In genomic region chr2:3379339-3379646, GRCh38 we compare ENCODE assay signal across 1 cellular context.
A peak's percentile ranks its signal among the peaks of the same experiment; 100 is the strongest.
TF ChIP-seq lines count a peak whose summit lies in the region.

No MANE protein-coding gene starts in this region.

TF ChIP-seq in HepG2, 621 proteins besides CTCF, POLR2A, EP300 and RAD21:
- TF ChIP-seq ZBTB14 (CRISPR knock-in tag; IDR thresholded peaks at IDR 0.05) (no peak), DRAP1 (CRISPR knock-in tag; IDR thresholded peaks at IDR 0.05) (peak; percentile 89; the same call in 1 of the 2 replicates), ZNF383 (CRISPR knock-in tag; IDR thresholded peaks at IDR 0.05; ENCODE audit: borderline replicate concordance) (no peak), ZZZ3 (CRISPR knock-in tag; IDR thresholded peaks at IDR 0.05; ENCODE audit: borderline replicate concordance) (no peak), ZNF143 (CRISPR knock-in tag; IDR thresholded peaks at IDR 0.05) (no peak), ZBTB34 (CRISPR knock-in tag; IDR thresholded peaks at IDR 0.05) (0 out of 2 replicates have a peak, but pooled peaks have one; percentile 8), PBX2 (CRISPR knock-in tag; IDR thresholded peaks at IDR 0.05) (0 out of 2 replicates have a peak, but pooled peaks have one; percentile 26), NFYB (CRISPR knock-in tag; IDR thresholded peaks at IDR 0.05) (peak; percentile 42; the same call in 1 of the 2 replicates), ZNF780A (CRISPR knock-in tag; IDR thresholded peaks at IDR 0.05) (0 out of 2 replicates have a peak, but pooled peaks have one; percentile 82), SP1 (IDR thresholded peaks at IDR 0.05) (no peak), SP1 (CRISPR knock-in tag; IDR thresholded peaks at IDR 0.05) (no peak), SNAPC2 (CRISPR knock-in tag; IDR thresholded peaks at IDR 0.05) (0 out of 2 replicates have a peak, but pooled peaks have one; percentile 23), PPARG (CRISPR knock-in tag; conservative IDR thresholded peaks at IDR 0.05) (0 out of 2 replicates have a peak, but pooled peaks have one; percentile 37), ZNF644 (CRISPR knock-in tag; IDR thresholded peaks at IDR 0.05; ENCODE audit: low read depth) (peak; percentile 10; the same call in 1 of the 2 replicates), PRDM15 (CRISPR knock-in tag; IDR thresholded peaks at IDR 0.05) (peak; percentile 82; the same call in 1 of the 2 replicates), RAD51 (IDR thresholded peaks at IDR 0.05; ENCODE audit: borderline replicate concordance) (no peak), REST (IDR thresholded peaks at IDR 0.05; ENCODE audit: borderline replicate concordance in 1 of 2, low read depth in 1 of 2, low read length in 2 of 2) (peak in 1 of 2 experiments; percentile 31; a peak in 1 of 4 replicates), ATF1 (CRISPR knock-in tag; IDR thresholded peaks at IDR 0.05) (0 out of 2 replicates have a peak, but pooled peaks have one; percentile 15), CHD4 (IDR thresholded peaks at IDR 0.05; ENCODE audit: borderline replicate concordance, low read length) (peak; percentile 36; the same call in 1 of the 2 replicates), ZKSCAN8 (CRISPR knock-in tag; IDR thresholded peaks at IDR 0.05; ENCODE audit: borderline replicate concordance) (peak; percentile 65; the same call in 1 of the 2 replicates), SIN3A (IDR thresholded peaks at IDR 0.05; ENCODE audit: borderline replicate concordance, low read depth, low read length) (peak; percentile 81; the same call in 1 of the 2 replicates), ZNF33A (CRISPR knock-in tag; IDR thresholded peaks at IDR 0.05; ENCODE audit: borderline replicate concordance) (0 out of 2 replicates have a peak, but pooled peaks have one; percentile 64), NR1H2 (CRISPR knock-in tag; IDR thresholded peaks at IDR 0.05; ENCODE audit: borderline replicate concordance, low read depth) (0 out of 2 replicates have a peak, but pooled peaks have one; percentile 68), ZMYM2 (CRISPR knock-in tag; IDR thresholded peaks at IDR 0.05) (peak; percentile 27; the same call in 1 of the 2 replicates), CREM (IDR thresholded peaks at IDR 0.05) (peak; percentile 76), CREM (CRISPR knock-in tag; IDR thresholded peaks at IDR 0.05) (no peak), JUND (CRISPR knock-in tag; IDR thresholded peaks at IDR 0.05) (peak; percentile 7; the same call in 1 of the 2 replicates), KDM4B (CRISPR knock-in tag; IDR thresholded peaks at IDR 0.05) (no peak), ZNF576 (CRISPR knock-in tag; IDR thresholded peaks at IDR 0.05) (no peak), STAG1 (CRISPR knock-in tag; IDR thresholded peaks at IDR 0.05) (no peak), SIX4 (CRISPR knock-in tag; IDR thresholded peaks at IDR 0.05) (0 out of 2 replicates have a peak, but pooled peaks have one; percentile 11), MTF2 (CRISPR knock-in tag; IDR thresholded peaks at IDR 0.05; ENCODE audit: borderline replicate concordance) (0 out of 2 replicates have a peak, but pooled peaks have one; percentile 5), CBX2 (IDR thresholded peaks at IDR 0.05; ENCODE audit: low read depth, low read length) (no peak), CBX2 (CRISPR knock-in tag; IDR thresholded peaks at IDR 0.05; ENCODE audit: low read depth) (0 out of 2 replicates have a peak, but pooled peaks have one; percentile 15)
